In the genomic region with DNA sequence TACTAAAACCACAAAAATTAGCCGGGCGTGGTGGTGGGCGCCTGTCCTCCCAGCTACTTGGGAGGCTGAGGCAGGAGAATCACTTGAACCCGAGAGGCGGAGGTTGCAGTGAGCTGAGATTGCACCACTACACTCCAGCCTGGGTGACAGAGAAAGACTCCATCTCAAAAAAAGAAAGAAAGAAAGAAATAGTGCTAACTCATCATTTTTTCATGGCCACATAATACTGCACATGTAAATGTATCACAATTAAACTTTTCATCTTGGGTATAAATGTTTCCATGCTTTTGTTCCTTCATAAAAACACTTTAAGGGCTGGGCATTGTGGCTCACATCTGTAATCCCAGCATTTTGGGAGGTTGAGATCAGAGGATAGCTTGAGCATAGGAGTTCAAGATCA, we compare ENCODE assay signal across 6 cellular contexts.
TF ChIP-seq lines count a peak whose summit lies in the region.

No MANE protein-coding gene starts in this region.

TF ChIP-seq in A549, 52 proteins besides CTCF, POLR2A, EP300 and RAD21:
- peak; percentile 97 for TF ChIP-seq MAFK (IDR thresholded peaks at IDR 0.05; ENCODE audit: partially characterized antibody)

TF ChIP-seq in HEK293, 187 proteins besides CTCF, POLR2A, EP300 and RAD21:
- peak; percentile 14; the same call in 1 of the 2 replicates for TF ChIP-seq ZNF664 (tag by site-specific recombination; IDR thresholded peaks at IDR 0.05)

TF ChIP-seq in IMR-90, 13 proteins besides CTCF, POLR2A, EP300 and RAD21:
- peak; percentile 94 for TF ChIP-seq MAFK (IDR thresholded peaks at IDR 0.05; ENCODE audit: low read depth, low read length)

TF ChIP-seq in K562, 482 proteins besides CTCF, POLR2A, EP300 and RAD21:
- TF ChIP-seq C11orf30 (IDR thresholded peaks at IDR 0.05; ENCODE audit: low read depth), result peak; percentile 91
- peak; percentile 89 for TF ChIP-seq MAFK (IDR thresholded peaks at IDR 0.05; ENCODE audit: low read length)
- peak; percentile 85 for TF ChIP-seq MAFF (IDR thresholded peaks at IDR 0.05; ENCODE audit: low read length)
- TF ChIP-seq MAFG (tag; conservative IDR thresholded peaks at IDR 0.05), result peak; percentile 92
- peak; percentile 96 for TF ChIP-seq ZNF316 (IDR thresholded peaks at IDR 0.05)

TF ChIP-seq in H1, 55 proteins besides CTCF, POLR2A, EP300 and RAD21:
- peak; percentile 82 for TF ChIP-seq MAFK (IDR thresholded peaks at IDR 0.05; ENCODE audit: low read depth, low read length)

TF ChIP-seq in HepG2, 621 proteins besides CTCF, POLR2A, EP300 and RAD21:
- peak; percentile 97 for TF ChIP-seq MAFF (IDR thresholded peaks at IDR 0.05; ENCODE audit: low read depth, low read length)
- peak; percentile 95 to 96 for TF ChIP-seq MAFK (conservative IDR thresholded peaks at IDR 0.05 in 1 of 2, IDR thresholded peaks at IDR 0.05 in 1 of 2; ENCODE audit: low read length in 2 of 2)
TF ChIP-seq in HepG2: peak in this region for 2; not testable (repeated sequence) for 619.
